In the genomic region with DNA sequence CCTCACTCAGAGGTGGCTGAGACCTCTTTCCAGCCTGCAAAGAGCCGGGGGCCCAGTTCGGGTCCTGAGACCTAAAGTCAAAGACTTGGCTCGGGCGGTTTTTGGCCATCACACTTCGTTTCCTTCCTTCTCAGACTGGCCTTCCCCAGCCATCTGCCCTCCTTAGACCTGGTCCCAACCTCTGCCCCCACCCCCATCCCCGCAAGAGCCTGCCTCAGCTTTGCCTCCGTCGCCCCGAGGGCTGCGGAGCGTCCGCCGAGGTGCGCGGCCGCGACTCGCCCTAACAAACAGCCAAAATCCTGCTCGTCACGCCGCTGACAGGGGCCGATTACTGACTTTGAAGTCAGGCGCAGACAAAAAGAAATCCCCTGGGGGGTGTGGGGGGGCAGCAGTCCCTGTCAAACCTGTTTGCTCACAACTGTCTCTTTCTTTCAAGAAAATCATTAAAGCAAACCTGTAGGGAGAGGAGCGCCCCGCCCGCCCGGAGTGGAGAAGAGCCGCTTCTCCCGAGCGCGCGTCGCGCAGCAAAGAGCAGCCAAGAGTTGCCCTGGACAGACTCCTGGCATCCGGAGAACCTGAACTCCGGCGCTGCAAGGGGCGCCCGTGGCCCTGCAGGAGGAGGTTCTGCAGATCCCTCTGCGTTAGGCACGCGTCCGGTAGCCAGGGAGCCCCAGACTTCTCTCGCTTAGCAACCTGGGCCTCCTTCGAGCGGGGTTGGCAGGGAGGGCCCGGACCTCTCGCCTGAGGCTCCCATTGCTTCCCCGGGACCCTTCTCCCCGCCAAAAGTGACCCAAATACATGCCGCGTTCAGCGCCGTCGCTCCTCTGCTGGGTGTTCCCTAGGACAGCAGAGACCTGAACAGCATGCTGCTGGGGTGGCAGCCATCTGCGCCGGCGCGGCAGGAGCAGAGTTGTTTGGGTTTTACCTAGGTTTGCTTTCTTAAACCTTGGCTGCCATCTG, we compare ENCODE assay signal across 14 cellular contexts. TPM values are rescaled to one million over a fixed set of nuclear protein-coding genes. Genes with fewer than 3 reads are reported as not detected.
A peak's percentile ranks its signal among the peaks of the same experiment; 100 is the strongest.
DNase-seq lines count a peak whose midpoint lies in the region; ATAC-seq, FAIRE-seq and TF ChIP-seq lines count a peak whose summit lies in the region.
"Had no signal": no experiment of that assay in that cellular context is flagged by ENCODE, and none has a peak within 500 bp of the region (broad histone marks: within the 10 kb centered on the region; RNA-seq: fewer than 3 reads in every experiment).

No MANE protein-coding gene starts in this region.

- H3K27me3 ChIP-seq in HUES64 (ENCODE audit: insufficient read depth, low read length) (peaks cover 100% of the 10 kb centered on the region), fibroblast of lung (ENCODE audit: control insufficient read depth, insufficient read depth, low read length) (peaks cover 74% of the 10 kb centered on the region), neutrophil (peaks cover 100% of the 10 kb centered on the region)

- H3K9me3 ChIP-seq in HUES64 (ENCODE audit: insufficient read depth, low read depth, low read length) (no peaks in the 10 kb centered on the region), fibroblast of lung (ENCODE audit: control insufficient read depth, insufficient read depth, low read depth, low read length) (no peaks in the 10 kb centered on the region), neutrophil (no peaks in the 10 kb centered on the region)

- no peak for TF ChIP-seq POLR2A in GM12892 (IDR thresholded peaks at IDR 0.05; ENCODE audit: low read depth, low read length)

- no peak overlapping the region for H2AFZ ChIP-seq in fibroblast of lung (ENCODE audit: low read length)

- H3K27ac ChIP-seq in HUES64 (ENCODE audit: low read depth, low read length) = no peak overlapping the region
- H3K27ac ChIP-seq in fibroblast of lung (ENCODE audit: insufficient read depth, low read length) = no peak overlapping the region
- H3K27ac ChIP-seq in neutrophil = no peak overlapping the region

- H3K4me3 ChIP-seq in AG09309 (ENCODE audit: control insufficient read depth, low read depth, low read length) = peak overlapping the region; percentile 39
- H3K4me3 ChIP-seq in HUES64 (ENCODE audit: low read length) = peak overlapping the region; percentile 47
- H3K4me3 ChIP-seq in fibroblast of lung (replicated peaks in 1 of 4; ENCODE audit: control extremely low read depth in 1 of 4, insufficient read depth in 1 of 4, low read depth in 3 of 4, low read length in 4 of 4) = peak overlapping the region in 3 of 4 experiments; percentile 6 to 40 (median 18)
- H3K4me3 ChIP-seq in neutrophil (ENCODE audit: low read depth in 1 of 2, low read length in 1 of 2) = peak overlapping the region; percentile 21 to 23

- no peak for TF ChIP-seq CTCF in AG09309 (IDR thresholded peaks at IDR 0.05; ENCODE audit: control insufficient read depth, insufficient read depth, low read depth, low read length, missing control alignments)
- no peak for TF ChIP-seq CTCF in fibroblast of lung (conservative IDR thresholded peaks at IDR 0.05 in 1 of 2, IDR thresholded peaks at IDR 0.05 in 1 of 2; ENCODE audit: low read depth in 1 of 2, low read length in 2 of 2)
- TF ChIP-seq CTCF in neutrophil (IDR thresholded peaks at IDR 0.05) = no peak

- H3K4me2 ChIP-seq in fibroblast of lung (ENCODE audit: extremely low read depth, insufficient read depth, low read length) = peak overlapping the region; percentile 13

- ATAC-seq in HG02759 (IDR thresholded peaks at IDR 0.05; ENCODE audit: unreplicated experiment) (no peak), GM18502 (IDR thresholded peaks at IDR 0.05; ENCODE audit: poor library complexity, unreplicated experiment) (no peak)
- ATAC-seq: naive thymus-derived CD4-positive, alpha-beta T cell had no signal

- WGBS in HUES64 = 1% methylated on average over 57 of the region's 59 CpGs

- H3K9ac ChIP-seq in HUES64 (ENCODE audit: low read depth, low read length) (no peak overlapping the region), fibroblast of lung (ENCODE audit: insufficient read depth, low read length) (no peak overlapping the region)

- no peaks in the 10 kb centered on the region for H4K20me1 ChIP-seq in fibroblast of lung (ENCODE audit: control insufficient read depth, extremely low read depth, insufficient read depth, low read length)

- DNase-seq in AG09309 (ENCODE audit: low read depth) = no peak
- DNase-seq in fibroblast of lung (ENCODE audit: low read depth in 2 of 2) = no peak
- DNase-seq in A172 (ENCODE audit: low spot score) = no peak
- no peak for DNase-seq in GM12892 (ENCODE audit: insufficient read length)
- DNase-seq: activated CD8-positive, alpha-beta memory T cell treated with anti-CD3 and anti-CD28 coated beads, Interleukin-2, amount 50 U/mL, for 4 hours; effector CD4-positive, alpha-beta T cell; naive thymus-derived CD4-positive, alpha-beta T cell; NCI-H1092 treated with DMSO at 0.1 percent for 48 hours had no signal

- H3K4me1 ChIP-seq in HUES64 (ENCODE audit: insufficient read depth, low read length) (peaks cover 71% of the 10 kb centered on the region), fibroblast of lung (ENCODE audit: control insufficient read depth, extremely low read depth, insufficient read depth, low read length) (no peaks in the 10 kb centered on the region), neutrophil (ENCODE audit: control insufficient read depth in 1 of 2, insufficient read depth in 1 of 2, low read depth in 1 of 2, low read length in 1 of 2) (peaks cover 2 to 4% of the 10 kb centered on the region in 2 experiments)

- no peaks in the 10 kb centered on the region for H3K79me2 ChIP-seq in fibroblast of lung (ENCODE audit: control insufficient read depth, insufficient read depth, low read length)

- H3K36me3 ChIP-seq in HUES64 (ENCODE audit: insufficient read depth, low read length) = no peaks in the 10 kb centered on the region
- no peaks in the 10 kb centered on the region for H3K36me3 ChIP-seq in fibroblast of lung (ENCODE audit: control insufficient read depth, insufficient read depth, low read length)
- no peaks in the 10 kb centered on the region for H3K36me3 ChIP-seq in neutrophil

- FAIRE-seq in GM12892 (lab: Jason Lieb, UNC) = no peak

RNA-seq across cellular contexts. Expression of a gene that starts 4.5 kb away (rescaled TPM):
- 0.25 TPM for polyA plus RNA-seq in HUES64 (2013, experiment 1 of 2)
- polyA plus RNA-seq in HUES64 (2013, experiment 2 of 2) = 0.44 TPM
- not detected in 2 replicates for total RNA-seq in fibroblast of lung
- polyA plus RNA-seq in fibroblast of lung = not detected in 2 replicates
- polyA plus RNA-seq in fibroblast of lung (2012) = not detected in 2 replicates
- polyA minus RNA-seq in fibroblast of lung (ENCODE audit: low replicate concordance) = not detected in 2 replicates
- not detected in 2 replicates for total RNA-seq in A172 (2014; rRNA removed; shearing (Covaris generic))
- polyA plus RNA-seq in GM12892 (2012; ENCODE audit: missing spikeins) = not detected
- total RNA-seq: Daoy; naive thymus-derived CD4-positive, alpha-beta T cell; SK-MEL-5 had no signal
- polyA plus RNA-seq: naive thymus-derived CD4-positive, alpha-beta T cell had no signal
